In the genomic region with DNA sequence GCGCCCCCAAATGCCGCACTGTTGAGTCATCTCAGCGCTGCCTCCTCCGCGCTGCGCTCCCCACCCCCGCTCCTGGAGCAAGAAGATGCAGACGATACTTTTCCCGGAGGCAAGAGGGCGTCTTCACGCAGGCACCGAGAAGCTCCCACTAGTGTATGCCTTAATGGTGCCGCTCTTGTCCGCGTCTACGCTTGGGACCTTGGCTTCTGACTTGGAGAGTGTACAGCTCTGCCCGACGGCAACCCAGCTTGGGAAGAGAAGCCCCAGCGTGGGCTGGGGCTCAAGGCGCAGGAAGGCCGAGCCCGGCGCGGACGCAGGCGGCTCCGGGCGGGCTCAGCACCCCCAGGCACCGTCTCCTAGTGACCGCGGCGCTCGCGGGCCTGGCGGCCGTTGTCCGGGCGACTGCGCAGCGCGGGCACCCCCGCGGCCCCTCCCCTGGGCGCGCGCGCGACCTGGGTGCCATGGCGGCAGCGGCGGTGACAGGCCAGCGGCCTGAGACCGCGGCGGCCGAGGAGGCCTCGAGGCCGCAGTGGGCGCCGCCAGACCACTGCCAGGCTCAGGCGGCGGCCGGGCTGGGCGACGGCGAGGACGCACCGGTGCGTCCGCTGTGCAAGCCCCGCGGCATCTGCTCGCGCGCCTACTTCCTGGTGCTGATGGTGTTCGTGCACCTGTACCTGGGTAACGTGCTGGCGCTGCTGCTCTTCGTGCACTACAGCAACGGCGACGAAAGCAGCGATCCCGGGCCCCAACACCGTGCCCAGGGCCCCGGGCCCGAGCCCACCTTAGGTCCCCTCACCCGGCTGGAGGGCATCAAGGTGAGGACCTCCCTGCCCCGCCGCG, we compare ENCODE assay signal across 8 cellular contexts. TPM values are rescaled to one million over a fixed set of nuclear protein-coding genes. Genes with fewer than 3 reads are reported as not detected.
DNase-seq lines count a peak whose midpoint lies in the region; ATAC-seq, FAIRE-seq and TF ChIP-seq lines count a peak whose summit lies in the region.

A gene with protein sequence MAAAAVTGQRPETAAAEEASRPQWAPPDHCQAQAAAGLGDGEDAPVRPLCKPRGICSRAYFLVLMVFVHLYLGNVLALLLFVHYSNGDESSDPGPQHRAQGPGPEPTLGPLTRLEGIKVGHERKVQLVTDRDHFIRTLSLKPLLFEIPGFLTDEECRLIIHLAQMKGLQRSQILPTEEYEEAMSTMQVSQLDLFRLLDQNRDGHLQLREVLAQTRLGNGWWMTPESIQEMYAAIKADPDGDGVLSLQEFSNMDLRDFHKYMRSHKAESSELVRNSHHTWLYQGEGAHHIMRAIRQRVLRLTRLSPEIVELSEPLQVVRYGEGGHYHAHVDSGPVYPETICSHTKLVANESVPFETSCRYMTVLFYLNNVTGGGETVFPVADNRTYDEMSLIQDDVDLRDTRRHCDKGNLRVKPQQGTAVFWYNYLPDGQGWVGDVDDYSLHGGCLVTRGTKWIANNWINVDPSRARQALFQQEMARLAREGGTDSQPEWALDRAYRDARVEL (plus strand): TSS at position 446 of the 840 bp plus-strand sequence. CDS start 16 bp downstream, at position 462.

- H3K27me3 ChIP-seq in SJSA1 (replicated peaks), result no peaks in the 10 kb centered on the region

- H3K36me3 ChIP-seq in SJSA1, result peaks cover 17% of the 10 kb centered on the region

- peak within 1 kb of the TSS; percentile 95 for H3K27ac ChIP-seq in SJSA1

- H3K9me3 ChIP-seq in SJSA1 (replicated peaks), result no peaks in the 10 kb centered on the region

- DNase-seq in CD1c-positive myeloid dendritic cell (ENCODE audit: extremely low spot score) (peak; percentile 89), HTR-8/SVneo (ENCODE audit: insufficient read length, low spot score) (peak; percentile 90), SJSA1 (ENCODE audit: low read depth in 1 of 2, low spot score in 2 of 2) (peak; percentile 92 to 96), foreskin melanocyte (peak; percentile 78), non-pigmented ciliary epithelial cell (ENCODE audit: low read depth) (peak; percentile 67)
- DNase-seq in activated naive CD4-positive, alpha-beta T cell treated with Interleukin-2 at 50 U/mL for 16 hours, result peak; percentile 82

- FAIRE-seq in HTR-8/SVneo (lab: Jason Lieb, UNC), result no peak

- peaks cover 29% of the 10 kb centered on the region for H3K4me1 ChIP-seq in SJSA1 (replicated peaks)

- H3K4me3 ChIP-seq in SJSA1, result peak within 1 kb of the TSS; percentile 77

- ATAC-seq in GM19372 (IDR thresholded peaks at IDR 0.05; ENCODE audit: low read depth, unreplicated experiment), result peak; percentile 57

- TF ChIP-seq CTCF in subcutaneous adipose tissue (IDR thresholded peaks at IDR 0.05; ENCODE audit: low read depth), result no peak

RNA-seq across cellular contexts. Expression of the gene that starts here (rescaled TPM):
- total RNA-seq in SJSA1 (2014; rRNA removed; shearing (Covaris generic)), result 25.5 and 34.4 TPM in 2 replicates
- 10 to 100 TPM; 15.3 to 30.6 (median 26.0) TPM for total RNA-seq in subcutaneous adipose tissue

Comparison
In these comparisons a context has a peak if more than half of its experiments do, and no peak if none do; other contexts are left out.
1. Peak in every context shown above with its lines: DNase-seq, ATAC-seq, H3K4me3 ChIP-seq and H3K27ac ChIP-seq.